ENCODE assay signal across 8 cellular contexts in genomic region chr3:72255736-72256559, GRCh38.
DNase-seq lines count a peak whose midpoint lies in the region; ATAC-seq and TF ChIP-seq lines count a peak whose summit lies in the region.

No MANE protein-coding gene starts in this region.

- peaks cover 34% of the 10 kb centered on the region for H3K27me3 Mint-ChIP-seq in chondrocyte (ENCODE audit: low read depth)

- H3K9me3 Mint-ChIP-seq in chondrocyte (ENCODE audit: low read depth), result no peaks in the 10 kb centered on the region

- no peak for ATAC-seq in GM18520 (IDR thresholded peaks at IDR 0.05; ENCODE audit: unreplicated experiment)
- ATAC-seq in HG03280 (IDR thresholded peaks at IDR 0.05; ENCODE audit: unreplicated experiment), result no peak

- H3K9me3 ChIP-seq in mucosa of stomach (ENCODE audit: control insufficient read depth, low read length), result no peaks in the 10 kb centered on the region

- peak; percentile 42 for TF ChIP-seq CTCF in chondrocyte (IDR thresholded peaks at IDR 0.05)

- no peaks in the 10 kb centered on the region for H3K36me3 ChIP-seq in mucosa of stomach (ENCODE audit: control insufficient read depth, insufficient read depth, low read length)

- DNase-seq in stimulated activated naive CD4-positive, alpha-beta T cell (lab: John Stamatoyannopoulos, UW), result peak; percentile 5 to 57 (median 28)
- no peak for DNase-seq in stimulated activated naive CD4-positive, alpha-beta T cell treated with Interleukin-2 at 50 U/mL for 16 hours (lab: John Stamatoyannopoulos, UW)
- peak; percentile 97 for DNase-seq in NCI-H69 (lab: John Stamatoyannopoulos, UW)
- no peak for DNase-seq in chondrocyte (ENCODE audit: low spot score)
- DNase-seq in DMS114 treated with DMSO at 0.1 percent for 48 hours (lab: John Stamatoyannopoulos, UW; ENCODE audit: unreplicated experiment), result no peak

- H3K4me1 Mint-ChIP-seq in chondrocyte (ENCODE audit: low read depth), result peaks cover 37% of the 10 kb centered on the region

- H3K4me3 ChIP-seq in mucosa of stomach (ENCODE audit: low read length), result no peak overlapping the region

- peaks cover 19% of the 10 kb centered on the region for H3K4me1 ChIP-seq in mucosa of stomach (ENCODE audit: control insufficient read depth, insufficient read depth, low read length)

- H3K27me3 ChIP-seq in mucosa of stomach (ENCODE audit: control insufficient read depth, insufficient read depth, low read length), result no peaks in the 10 kb centered on the region

- H3K9ac ChIP-seq in mucosa of stomach (ENCODE audit: low read length), result peak overlapping the region; percentile 14

- H3K36me3 Mint-ChIP-seq in chondrocyte (ENCODE audit: low read depth), result no peaks in the 10 kb centered on the region

- peak overlapping the region; percentile 51 for H3K27ac Mint-ChIP-seq in chondrocyte (ENCODE audit: unreplicated experiment)

- H3K4me3 Mint-ChIP-seq in chondrocyte (ENCODE audit: unreplicated experiment), result no peak overlapping the region

Comparison
In these comparisons a context has a peak if more than half of its experiments do, and no peak if none do; other contexts are left out.
1. DNase-seq: peak in stimulated activated naive CD4-positive, alpha-beta T cell (6 of 6) and NCI-H69 (single experiment); none in stimulated activated naive CD4-positive, alpha-beta T cell treated with Interleukin-2 at 50 U/mL for 16 hours (single experiment), chondrocyte (single experiment) and DMS114 treated with DMSO at 0.1 percent for 48 hours (single experiment).